21 cellular contexts compared by ENCODE assay signal in the genomic region with DNA sequence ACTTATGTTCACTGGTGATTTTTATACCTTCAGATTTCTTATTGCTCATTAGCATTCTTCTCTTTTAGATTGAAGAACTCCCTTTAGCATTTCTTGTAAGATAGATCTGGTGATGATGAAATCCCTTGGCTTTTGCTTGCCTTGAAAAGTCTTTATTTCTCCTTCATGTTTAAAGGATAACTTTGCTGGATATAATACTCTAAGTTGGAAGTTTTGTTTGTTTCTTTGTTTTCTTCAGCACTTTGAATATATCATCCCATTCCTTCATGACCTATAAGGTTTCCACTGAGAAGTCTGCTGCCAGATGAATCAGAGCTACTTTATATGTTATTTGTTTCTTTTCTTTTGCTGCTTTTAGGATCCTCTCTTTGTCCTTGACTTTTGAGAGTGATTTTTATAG. TPM values are rescaled to one million over a fixed set of nuclear protein-coding genes. Genes with fewer than 3 reads are reported as not detected.
"Had no signal": no experiment of that assay in that cellular context is flagged by ENCODE, and none has a peak within 500 bp of the region (broad histone marks: within the 10 kb centered on the region; RNA-seq: fewer than 3 reads in every experiment).

No MANE protein-coding gene starts in this region.

- H3K27me3 ChIP-seq: colonic mucosa, dorsolateral prefrontal cortex, esophagus squamous epithelium, heart right ventricle, left lung, right atrium auricular region, upper lobe of left lung had no signal

- H3K27ac ChIP-seq: colonic mucosa, dorsolateral prefrontal cortex, left lung, thoracic aorta, upper lobe of left lung had no signal

- H3K4me3 ChIP-seq: colonic mucosa, dorsolateral prefrontal cortex, esophagus squamous epithelium, heart right ventricle, left lung, right atrium auricular region, thoracic aorta, upper lobe of left lung had no signal

- H3K36me3 ChIP-seq: colonic mucosa, thoracic aorta had no signal

- DNase-seq: activated CD4-positive, alpha-beta memory T cell treated with anti-CD3 and anti-CD28 coated beads for 36 hours; activated CD4-positive, alpha-beta T cell treated with anti-CD3 and anti-CD28 coated beads for 48 hours; activated naive CD4-positive, alpha-beta T cell treated with anti-CD3 and anti-CD28 coated beads, Interleukin-2, amount 10 ng/mL, durations not matched to agents 7 days and 5 days; activated T-cell treated with anti-CD3 and anti-CD28 coated beads, Interleukin-2, amount 50 U/mL, for 48 hours; anterior cingulate cortex; central memory CD4-positive, alpha-beta T cell; colonic mucosa; dorsolateral prefrontal cortex; effector memory CD8-positive, alpha-beta T cell; esophagus squamous epithelium; heart right ventricle; immature natural killer cell; kidney glomerular epithelial cell; left lung; naive thymus-derived CD4-positive, alpha-beta T cell; stimulated activated CD4-positive, alpha-beta T cell treated with anti-CD3 and anti-CD28 coated beads, Interleukin-4, amount 100 ng/mL, for 24 hours; stimulated activated naive CD4-positive, alpha-beta T cell treated with Interleukin-2 at 50 U/mL for 16 hours; upper lobe of left lung had no signal

- H3K4me1 ChIP-seq: colonic mucosa, left lung, right atrium auricular region, upper lobe of left lung had no signal

- H3K9me3 ChIP-seq: colonic mucosa had no signal

RNA-seq across cellular contexts. Expression of gene CC2D2A, which starts 18.5 kb away (rescaled TPM):
- total RNA-seq: activated CD4-positive, alpha-beta memory T cell treated with anti-CD3 and anti-CD28 coated beads for 36 hours; T-helper 2 cell treated with Interferon-gamma antibody and Interleukin-4, amounts not matched to agents 100 ng/mL and 5 ng/mL, for 36 hours had no signal
